ENCODE assay signal across 9 cellular contexts in genomic region chr7:109076561-109076960, GRCh38.
"Had no signal": no experiment of that assay in that cellular context is flagged by ENCODE, and none has a peak within 500 bp of the region (broad histone marks: within the 10 kb centered on the region; RNA-seq: fewer than 3 reads in every experiment).

No MANE protein-coding gene starts in this region.

- DNase-seq: GM23248, GOT3, H7, H9, HCEC 1CT, HFFc6 had no signal

- H3K9me3 ChIP-seq: HAP-1 had no signal

- H3K4me3 ChIP-seq: GM23248, GM23338, HAP-1 had no signal

- H3K4me2 ChIP-seq: GM23338 had no signal

- H3K36me3 ChIP-seq: HAP-1 had no signal

- ATAC-seq: GM23338, HCT116 had no signal

- H3K27ac ChIP-seq: GM23248 had no signal

- H3K9ac ChIP-seq: GM23248 had no signal

- H2AFZ ChIP-seq: GM23248, GM23338 had no signal
